28 cellular contexts compared by ENCODE assay signal in genomic region chr9:107586493-107586892, GRCh38.
DNase-seq lines count a peak whose midpoint lies in the region; ATAC-seq, FAIRE-seq and TF ChIP-seq lines count a peak whose summit lies in the region.
"Had no signal": no experiment of that assay in that cellular context is flagged by ENCODE, and none has a peak within 500 bp of the region (broad histone marks: within the 10 kb centered on the region; RNA-seq: fewer than 3 reads in every experiment).

No MANE protein-coding gene starts in this region.

- DNase-seq in COR-L47 (lab: John Stamatoyannopoulos, UW): peak; percentile 69
- DNase-seq in LoVo (ENCODE audit: low spot score): peak; percentile 32
- DNase-seq in colonic mucosa: no peak
- DNase-seq in omental fat pad (ENCODE audit: low spot score): no peak
- no peak for DNase-seq in COLO829 (ENCODE audit: low spot score)
- DNase-seq in RCC 7860 (ENCODE audit: low spot score): no peak
- no peak for DNase-seq in CD1c-positive myeloid dendritic cell (ENCODE audit: extremely low spot score)
- DNase-seq in NCI-H2227 treated with DMSO at 0.1 percent for 48 hours (lab: John Stamatoyannopoulos, UW): no peak
- DNase-seq: activated CD4-positive, alpha-beta memory T cell treated with anti-CD3 and anti-CD28 coated beads, Interleukin-2, amount 10 ng/mL, durations not matched to agents 7 days and 5 days; activated CD4-positive, alpha-beta T cell treated with anti-CD3 and anti-CD28 coated beads for 1 hour; activated CD8-positive, alpha-beta memory T cell treated with anti-CD3 and anti-CD28 coated beads, Interleukin-2, amount 50 U/mL, for 4 hours; activated naive CD4-positive, alpha-beta T cell treated with anti-CD3 and anti-CD28 coated beads for 36 hours; adrenal gland; Caco-2; cerebellar nuclear complex; DND-41; IMR-90; NCI-H187; NCI-H2171 treated with DMSO at 0.1 percent for 48 hours; NCI-H524; PC-3; posterior cingulate gyrus; right lobe of liver; SHP77 treated with DMSO at 0.1 percent for 48 hours; stimulated activated CD4-positive, alpha-beta T cell treated with anti-CD3 and anti-CD28 coated beads, Interleukin-4, amount 100 ng/mL, for 1 hour; T-helper 2 cell had no signal

- TF ChIP-seq CTCF in colonic mucosa (IDR thresholded peaks at IDR 0.05) (no peak), omental fat pad (IDR thresholded peaks at IDR 0.05) (no peak)

- no peak overlapping the region for H3K9ac ChIP-seq in colonic mucosa (ENCODE audit: low read depth in 2 of 2, low read length in 2 of 2)
- H3K9ac ChIP-seq: BLaER1 had no signal

- no peaks in the 10 kb centered on the region for H3K9me3 ChIP-seq in colonic mucosa
- H3K9me3 ChIP-seq: adrenal gland, BLaER1, Caco-2, right lobe of liver had no signal

- H3K4me1 ChIP-seq in colonic mucosa: no peaks in the 10 kb centered on the region
- H3K4me1 ChIP-seq: adrenal gland had no signal

- peak; percentile 52 for ATAC-seq in omental fat pad (ENCODE audit: low FRiP score)
- ATAC-seq: GM23338, PC-3 had no signal

- intact Hi-C loops in colonic mucosa (cut with DNase I): no loop called here

- H3K4me3 ChIP-seq in colonic mucosa: no peak overlapping the region
- H3K4me3 ChIP-seq: adrenal gland, BLaER1, GM23338, right lobe of liver had no signal

- FAIRE-seq in RCC 7860 (lab: Jason Lieb, UNC): no peak

- peak overlapping the region; percentile 83 for H3K27ac ChIP-seq in colonic mucosa
- H3K27ac ChIP-seq: BLaER1 had no signal

- no peaks in the 10 kb centered on the region for H3K36me3 ChIP-seq in colonic mucosa
- H3K36me3 ChIP-seq: adrenal gland, BLaER1, right lobe of liver had no signal

- H3K27me3 ChIP-seq in colonic mucosa: no peaks in the 10 kb centered on the region
- H3K27me3 ChIP-seq: adrenal gland, BLaER1, right lobe of liver had no signal

Comparison
In these comparisons a context has a peak if more than half of its experiments do, and no peak if none do; other contexts are left out.
1. DNase-seq: peak in COR-L47 (single experiment) and LoVo (single experiment); none in colonic mucosa (single experiment), omental fat pad (single experiment), COLO829 (single experiment), RCC 7860 (single experiment), CD1c-positive myeloid dendritic cell (single experiment) and NCI-H2227 treated with DMSO at 0.1 percent for 48 hours (single experiment).